In genomic region chr9:5976668-5977397, GRCh38 we compare ENCODE assay signal across 9 cellular contexts. TPM values are rescaled to one million over a fixed set of nuclear protein-coding genes. Genes with fewer than 3 reads are reported as not detected.
DNase-seq lines count a peak whose midpoint lies in the region; ATAC-seq lines count a peak whose summit lies in the region.
"Had no signal": no experiment of that assay in that cellular context is flagged by ENCODE, and none has a peak within 500 bp of the region (broad histone marks: within the 10 kb centered on the region; RNA-seq: fewer than 3 reads in every experiment).

No MANE protein-coding gene starts in this region.

- ATAC-seq in activated CD4-positive, alpha-beta T cell treated with anti-CD3 and anti-CD28 coated beads for 36 hours = peak; percentile 44
- peak; percentile 68 for ATAC-seq in HG03196 (IDR thresholded peaks at IDR 0.05; ENCODE audit: unreplicated experiment)
- ATAC-seq in central memory CD8-positive, alpha-beta T cell (replicated peaks; ENCODE audit: extremely low read depth, poor library complexity, severe bottlenecking) = no peak
- no peak for ATAC-seq in GM21515 (IDR thresholded peaks at IDR 0.05; ENCODE audit: unreplicated experiment)

- H3K36me3 Mint-ChIP-seq in activated CD4-positive, alpha-beta T cell treated with anti-CD3 and anti-CD28 coated beads for 36 hours (ENCODE audit: low read depth) = peaks cover 37% of the 10 kb centered on the region
- H3K36me3 Mint-ChIP-seq in central memory CD8-positive, alpha-beta T cell (ENCODE audit: insufficient read depth) = peaks cover 5% of the 10 kb centered on the region

- no peaks in the 10 kb centered on the region for H3K27me3 Mint-ChIP-seq in activated CD4-positive, alpha-beta T cell treated with anti-CD3 and anti-CD28 coated beads for 36 hours
- no peaks in the 10 kb centered on the region for H3K27me3 Mint-ChIP-seq in central memory CD8-positive, alpha-beta T cell

- CTCF ChIA-PET in activated CD4-positive, alpha-beta T cell treated with anti-CD3 and anti-CD28 coated beads for 36 hours (lab: Charles Lee) = interaction anchor here (0.6 to 2.0 kb wide), 6 partner anchors 17 to 201 kb away, joined by 3 to 5 read pairs (median 4); no protein-coding TSS in a partner anchor

- H3K4me1 Mint-ChIP-seq in activated CD4-positive, alpha-beta T cell treated with anti-CD3 and anti-CD28 coated beads for 36 hours = peaks cover 21% of the 10 kb centered on the region
- H3K4me1 Mint-ChIP-seq in central memory CD8-positive, alpha-beta T cell = peaks cover 42% of the 10 kb centered on the region

- no peak for DNase-seq in activated CD4-positive, alpha-beta T cell treated with anti-CD3 and anti-CD28 coated beads for 36 hours
- DNase-seq in activated CD4-positive, alpha-beta T cell treated with anti-CD3 and anti-CD28 coated beads, Interleukin-2, amount 50 U/mL, for 48 hours = no peak
- no peak for DNase-seq in central memory CD8-positive, alpha-beta T cell (ENCODE audit: low spot score in 2 of 2)
- DNase-seq in renal cortical epithelial cell (ENCODE audit: low read depth) (peak; percentile 38), putamen (ENCODE audit: low spot score) (no peak), NCI-H526 (lab: John Stamatoyannopoulos, UW) (no peak)
- DNase-seq: cerebellar nuclear complex had no signal

- POLR2A ChIA-PET in activated CD4-positive, alpha-beta T cell treated with anti-CD3 and anti-CD28 coated beads for 36 hours (lab: Charles Lee) = no interaction called here

- H3K9me3 Mint-ChIP-seq in activated CD4-positive, alpha-beta T cell treated with anti-CD3 and anti-CD28 coated beads for 36 hours (ENCODE audit: low read depth) = no peaks in the 10 kb centered on the region
- H3K9me3 Mint-ChIP-seq in central memory CD8-positive, alpha-beta T cell = no peaks in the 10 kb centered on the region

- H3K4me3 Mint-ChIP-seq in activated CD4-positive, alpha-beta T cell treated with anti-CD3 and anti-CD28 coated beads for 36 hours = no peak overlapping the region
- no peak overlapping the region for H3K4me3 Mint-ChIP-seq in central memory CD8-positive, alpha-beta T cell

- H3K27ac Mint-ChIP-seq in activated CD4-positive, alpha-beta T cell treated with anti-CD3 and anti-CD28 coated beads for 36 hours = peak overlapping the region; percentile 78
- peak overlapping the region; percentile 74 for H3K27ac Mint-ChIP-seq in central memory CD8-positive, alpha-beta T cell (ENCODE audit: low read depth)

- intact Hi-C loops in activated CD4-positive, alpha-beta T cell treated with anti-CD3 and anti-CD28 coated beads for 36 hours (cut with DNase I, micrococcal nuclease) = no loop called here

RNA-seq across cellular contexts. Expression of gene RANBP6, which starts 38.6 kb away (rescaled TPM):
- total RNA-seq in activated CD4-positive, alpha-beta T cell treated with anti-CD3 and anti-CD28 coated beads for 36 hours = 10 to 100 TPM; 11.7 to 18.2 TPM
- total RNA-seq in renal cortical epithelial cell = 47.8 and 54.0 TPM in 2 replicates

Comparison
In these comparisons a context has a peak if more than half of its experiments do, and no peak if none do; other contexts are left out.
1. ATAC-seq: peak in activated CD4-positive, alpha-beta T cell treated with anti-CD3 and anti-CD28 coated beads for 36 hours (single experiment) and HG03196 (single experiment); none in central memory CD8-positive, alpha-beta T cell (single experiment) and GM21515 (single experiment).